ENCODE assay signal across 8 cellular contexts in the genomic region with DNA sequence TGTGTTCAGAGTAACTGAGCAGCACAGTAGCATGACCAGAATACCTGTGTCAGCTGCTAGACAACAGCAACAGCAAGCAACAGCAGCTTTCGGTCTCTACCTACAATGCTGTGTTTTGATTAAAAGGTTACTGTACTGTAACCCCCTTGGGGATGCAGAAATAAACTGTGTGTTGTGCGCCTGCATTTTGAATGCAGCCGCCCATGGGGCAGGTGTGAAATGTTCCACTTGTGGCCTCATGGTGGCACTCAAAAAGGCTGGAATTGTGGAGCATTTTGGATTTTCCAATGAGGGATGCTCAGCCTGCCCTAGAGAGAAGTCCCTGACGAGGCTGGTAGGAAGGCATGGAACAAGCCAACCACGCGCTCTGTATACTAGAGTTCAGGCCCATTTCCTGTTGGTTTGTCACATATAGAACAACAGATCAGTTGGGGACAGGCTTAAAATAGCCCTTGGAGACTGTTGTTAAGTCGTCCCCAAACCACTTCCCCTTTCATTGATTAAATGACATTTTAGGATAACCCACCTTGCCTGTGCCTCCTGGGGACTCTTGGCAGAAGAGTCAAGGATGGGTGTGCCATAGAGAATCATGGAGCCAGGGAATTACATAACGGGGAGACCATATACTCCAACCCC.
DNase-seq lines count a peak whose midpoint lies in the region; ATAC-seq lines count a peak whose summit lies in the region.

No MANE protein-coding gene starts in this region.

- ATAC-seq in GM19438 (IDR thresholded peaks at IDR 0.05; ENCODE audit: low read depth, unreplicated experiment) (peak; percentile 94), HG03280 (IDR thresholded peaks at IDR 0.05; ENCODE audit: unreplicated experiment) (peak; percentile 68)

- peak; percentile 31 for DNase-seq in GF-D8 (lab: John Stamatoyannopoulos, UW)
- peak; percentile 43 for DNase-seq in SKM-1 (lab: John Stamatoyannopoulos, UW; ENCODE audit: unreplicated experiment)
- DNase-seq in islet precursor cell: peak; percentile 59
- DNase-seq in LoVo (ENCODE audit: low spot score): no peak
- DNase-seq in effector CD4-positive, alpha-beta T cell: no peak
- no peak for DNase-seq in epidermal melanocyte (ENCODE audit: insufficient read length, low spot score)

Comparison
In these comparisons a context has a peak if more than half of its experiments do, and no peak if none do; other contexts are left out.
1. DNase-seq: peak in GF-D8 (single experiment), SKM-1 (single experiment) and islet precursor cell (single experiment); none in LoVo (single experiment), effector CD4-positive, alpha-beta T cell (single experiment) and epidermal melanocyte (single experiment).